9 cellular contexts compared by ENCODE assay signal in the genomic region with DNA sequence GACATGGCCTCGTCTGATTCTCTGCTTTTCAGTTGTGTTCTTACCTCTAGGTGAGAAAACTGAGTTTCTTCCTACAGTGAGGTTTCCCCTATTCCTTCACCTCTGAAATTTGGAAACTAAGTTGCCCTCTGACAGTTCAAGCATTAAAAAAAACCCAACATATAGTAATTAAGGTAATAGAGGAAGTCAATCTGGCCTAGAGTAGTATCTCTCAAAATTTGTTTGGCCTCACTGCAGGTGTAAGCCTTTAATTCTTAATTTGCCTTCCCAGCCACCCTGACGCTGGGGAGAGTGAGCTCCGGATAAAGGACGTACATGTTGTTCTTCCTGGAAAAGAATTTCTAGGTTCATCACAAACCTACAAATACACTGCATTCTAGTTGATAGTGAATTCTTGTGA. TPM values are rescaled to one million over a fixed set of nuclear protein-coding genes. Genes with fewer than 3 reads are reported as not detected.
DNase-seq lines count a peak whose midpoint lies in the region; ATAC-seq, FAIRE-seq and TF ChIP-seq lines count a peak whose summit lies in the region.
"Had no signal": no experiment of that assay in that cellular context is flagged by ENCODE, and none has a peak within 500 bp of the region (broad histone marks: within the 10 kb centered on the region; RNA-seq: fewer than 3 reads in every experiment).

No MANE protein-coding gene starts in this region.

- in situ Hi-C loops in K562 (cut with MboI): no loop called here

- H3K27ac ChIP-seq in K562 (ENCODE audit: extremely low read depth, low read depth, low read length) (peak overlapping the region; percentile 91), psoas muscle (no peak overlapping the region)

- H3K4me2 ChIP-seq in Loucy (ENCODE audit: low read depth, low read length, poor library complexity, severe bottlenecking): peak overlapping the region; percentile 77
- peak overlapping the region; percentile 93 for H3K4me2 ChIP-seq in K562 (ENCODE audit: insufficient read depth, low read length)

- 10% methylated on average over 4 of the region's 4 CpGs for WGBS in K562 (ENCODE audit: insufficient coverage, low coverage, missing lambda C conversion rate)
- 83 to 95% (median 85%) methylated on average over 4 of the region's 4 CpGs for WGBS in psoas muscle, 3 donors

- TF ChIP-seq RAD21 in K562 (CRISPR knock-in tag; conservative IDR thresholded peaks at IDR 0.05 in 1 of 2, IDR thresholded peaks at IDR 0.05 in 1 of 2): no peak

- FAIRE-seq in K562 (lab: Jason Lieb, UNC): peak; percentile 11

- H3K4me1 Mint-ChIP-seq in neural crest cell: peaks cover 27% of the 10 kb centered on the region

- DNase-seq in K562 (ENCODE audit: extremely low read depth in 1 of 4, low spot score in 3 of 4) (no peak), neural crest cell (ENCODE audit: low read depth, low spot score) (no peak), psoas muscle (no peak)
- DNase-seq in activated effector memory CD4-positive, alpha-beta T cell treated with anti-CD3 and anti-CD28 coated beads, Interleukin-2, amount 50 U/mL, for 16 hours: no peak
- DNase-seq: NCI-H1436 had no signal

- H3K9me3 ChIP-seq in Loucy (ENCODE audit: insufficient read depth, low read depth, low read length): no peaks in the 10 kb centered on the region
- H3K9me3 ChIP-seq in K562 (replicated peaks; ENCODE audit: control insufficient read depth, insufficient read depth, low read depth, low read length): no peaks in the 10 kb centered on the region
- no peaks in the 10 kb centered on the region for H3K9me3 ChIP-seq in psoas muscle

- CTCF ChIA-PET in K562 (lab: Yijun Ruan, JAX; ENCODE audit: low intra/inter-chr PET ratio): no interaction called here

- POLR2A ChIA-PET in K562 (lab: Yijun Ruan, JAX): interaction anchor here (0.9 to 2.9 kb wide), 5 partner anchors 12 to 27 kb away, joined by 3 to 12 read pairs (median 3); no protein-coding TSS in a partner anchor

- H3K27ac Mint-ChIP-seq in neural crest cell (ENCODE audit: unreplicated experiment): no peak overlapping the region

- no peak for TF ChIP-seq EP300 in K562 (IDR thresholded peaks at IDR 0.05; ENCODE audit: low read length)

- H3F3A ChIP-seq in Loucy (ENCODE audit: low read depth): no peaks in the 10 kb centered on the region

- no peaks in the 10 kb centered on the region for H3K27me3 Mint-ChIP-seq in neural crest cell (ENCODE audit: low read depth)

- TF ChIP-seq POLR2A in K562 (conservative IDR thresholded peaks at IDR 0.05): no peak

- H3K4me3 ChIP-seq in GM08714 (ENCODE audit: low read length): peak overlapping the region; percentile 88
- peak overlapping the region; percentile 81 for H3K4me3 ChIP-seq in Loucy (ENCODE audit: low read length, poor library complexity, severe bottlenecking)
- H3K4me3 ChIP-seq in K562: peak overlapping the region; percentile 65; the same call in 1 of the 2 replicates
- no peak overlapping the region for H3K4me3 ChIP-seq in psoas muscle

- no TSS peak for BruUV-seq in K562 (replicated peaks; lab: Mats Ljungman, UMichigan)

- H3K79me2 ChIP-seq in Loucy (ENCODE audit: insufficient read depth, low read length): peaks cover 34% of the 10 kb centered on the region
- peaks cover 41% of the 10 kb centered on the region for H3K79me2 ChIP-seq in K562 (ENCODE audit: control insufficient read depth, insufficient read depth, low read length)

- ATAC-seq in K562: no peak
- no peak for ATAC-seq in HG03139 (IDR thresholded peaks at IDR 0.05; ENCODE audit: unreplicated experiment)
- no peak for ATAC-seq in psoas muscle

- H4K20me1 ChIP-seq in Loucy (ENCODE audit: insufficient read depth, low read length, poor library complexity, severe bottlenecking): no peaks in the 10 kb centered on the region
- H4K20me1 ChIP-seq in K562 (replicated peaks; ENCODE audit: control insufficient read depth, insufficient read depth, low read length): no peaks in the 10 kb centered on the region

- H3K9ac ChIP-seq in Loucy (ENCODE audit: low read depth, low read length, poor library complexity, severe bottlenecking) (peak overlapping the region; percentile 96), K562 (ENCODE audit: insufficient read depth in 1 of 2, low read depth in 2 of 2, low read length in 2 of 2) (peak overlapping the region; percentile 94 to 100; a peak in 2 of 4 replicates)

- intact Hi-C loops in K562 (cut with micrococcal nuclease) (no loop called here), psoas muscle (cut with DNase I) (loop anchor here in 1 of 2 donors (5.0 kb wide), 1 partner anchor 59 kb away; the partner anchor contains the start of gene DNAJC5G)

- H3K4me3 Mint-ChIP-seq in neural crest cell: peak overlapping the region; percentile 95

- no peak for TF ChIP-seq CTCF in Loucy (conservative IDR thresholded peaks at IDR 0.05; ENCODE audit: low read length)
- no peak for TF ChIP-seq CTCF in K562 (IDR thresholded peaks at IDR 0.05 in 2 of 3, conservative IDR thresholded peaks at IDR 0.05 in 1 of 3; ENCODE audit: insufficient read depth in 2 of 3, low read depth in 1 of 3, low read length in 3 of 3)
- TF ChIP-seq CTCF in neural crest cell (conservative IDR thresholded peaks at IDR 0.05): no peak
- TF ChIP-seq CTCF in psoas muscle (IDR thresholded peaks at IDR 0.05): no peak

- H2AFZ ChIP-seq in Loucy (ENCODE audit: low read length) (no peak overlapping the region), K562 (ENCODE audit: low read depth, low read length) (no peak overlapping the region)

- H3K36me3 ChIP-seq in Loucy (ENCODE audit: insufficient read depth, low read length) (peaks cover 18% of the 10 kb centered on the region; the same call in 1 of the 2 replicates), K562 (ENCODE audit: control insufficient read depth, insufficient read depth, low read length) (peaks cover 75% of the 10 kb centered on the region), psoas muscle (ENCODE audit: insufficient read depth in 1 of 2, low read depth in 1 of 2) (peaks cover 9 to 91% of the 10 kb centered on the region in 2 donors)

- no peaks in the 10 kb centered on the region for H3K9me3 Mint-ChIP-seq in neural crest cell

- H3K27me3 ChIP-seq in Loucy (ENCODE audit: insufficient read depth, low read length, poor library complexity, severe bottlenecking): no peaks in the 10 kb centered on the region
- H3K27me3 ChIP-seq in K562 (ENCODE audit: control insufficient read depth in 2 of 2, insufficient read depth in 2 of 2, low read length in 2 of 2): no peaks in the 10 kb centered on the region
- no peaks in the 10 kb centered on the region for H3K27me3 ChIP-seq in psoas muscle (ENCODE audit: insufficient read depth in 3 of 3, low read length in 2 of 3)

- H3K9me1 ChIP-seq in K562 (ENCODE audit: control insufficient read depth, insufficient read depth, low read length): no peaks in the 10 kb centered on the region

- H3K4me1 ChIP-seq in Loucy (ENCODE audit: insufficient read depth, low read length, poor library complexity, severe bottlenecking) (peaks cover 31% of the 10 kb centered on the region), K562 (replicated peaks in 1 of 2; ENCODE audit: control insufficient read depth in 2 of 2, insufficient read depth in 2 of 2, low read length in 2 of 2) (peaks cover 19% of the 10 kb centered on the region in 2 experiments; a peak in 4 of 5 replicates), psoas muscle (peaks cover 14% of the 10 kb centered on the region)

- H3K36me3 Mint-ChIP-seq in neural crest cell (ENCODE audit: low read depth): peaks cover 31% of the 10 kb centered on the region

- no peaks in the 10 kb centered on the region for H3K9me2 ChIP-seq in Loucy (replicated peaks; ENCODE audit: low read depth, low read length)

RNA-seq across cellular contexts. Expression of gene CAD, which starts 1.4 kb away (rescaled TPM):
- total RNA-seq in K562 (2011; cell fraction: chromatin; rRNA removed; ENCODE audit: low replicate concordance): 320 and 666 TPM in 2 replicates
- total RNA-seq in K562 (2011; cell fraction: nucleolus; rRNA removed): 376 and 382 TPM in 2 replicates
- 239 and 276 TPM in 2 replicates for total RNA-seq in K562 (2011; cell fraction: nucleoplasm; rRNA removed)
- total RNA-seq in K562 (2014; rRNA removed) (57.7 and 94.5 TPM in 2 replicates), K562 (2014; rRNA removed; fragmentation: Illumina TruSeq; extraction: Trizol) (19.6 and 26.7 TPM in 2 replicates), K562 (2015; rRNA removed; fragmentation: Illumina TruSeq; extraction: Trizol) (33.7 and 35.7 TPM in 2 replicates), K562 (2021) (123 and 126 TPM in 2 replicates), neural crest cell (117 and 127 TPM in 2 replicates), psoas muscle (1 to 10 TPM; 7.8 to 8.6 (median 8.2) TPM)
- polyA plus RNA-seq in K562 (2011; rRNA removed) (27.9 and 69.2 TPM in 2 replicates), K562 (2014; fragmentation: Illumina TruSeq; extraction: Trizol) (76.4 and 95.0 TPM in 2 replicates), K562 (2014; fragmentation: Nextera tagmentation; extraction: Ambion mirVana) (1 to 10 TPM; 7.5 to 8.8 TPM), K562 (2014; rRNA removed) (54.5 and 60.7 TPM in 2 replicates), psoas muscle (10 to 100 TPM in 1 of 3 donors, 1 to 10 TPM in 2; 5.9 to 13.6 (median 7.3) TPM)
- polyA plus RNA-seq in K562 (2011; cell fraction: cytosol; rRNA removed): 33.6 and 47.2 TPM in 2 replicates
- polyA plus RNA-seq in K562 (2011; cell fraction: nucleus; rRNA removed): 384 and 540 TPM in 2 replicates
- 89.0 and 90.7 TPM in 2 replicates for polyA plus RNA-seq in K562 (2012)
- 102 and 111 TPM in 2 replicates for polyA minus RNA-seq in K562 (2011; rRNA and poly(A)+ RNA removed)
- 169 and 192 TPM in 2 replicates for polyA minus RNA-seq in K562 (2011; cell fraction: cytosol; rRNA and poly(A)+ RNA removed)
- 166 and 194 TPM in 2 replicates for polyA minus RNA-seq in K562 (2011; cell fraction: nucleus; rRNA and poly(A)+ RNA removed)

RNA-seq across cellular contexts. Expression of gene SLC5A6, which starts 6.5 kb away (rescaled TPM):
- total RNA-seq in K562 (2011; cell fraction: chromatin; rRNA removed; ENCODE audit: low replicate concordance): 233 and 585 TPM in 2 replicates
- total RNA-seq in K562 (2011; cell fraction: nucleolus; rRNA removed): 444 and 496 TPM in 2 replicates
- 326 and 344 TPM in 2 replicates for total RNA-seq in K562 (2011; cell fraction: nucleoplasm; rRNA removed)
- total RNA-seq in K562 (2014; rRNA removed) (90.6 and 121 TPM in 2 replicates), K562 (2014; rRNA removed; fragmentation: Illumina TruSeq; extraction: Trizol) (64.6 and 82.7 TPM in 2 replicates), K562 (2015; rRNA removed; fragmentation: Illumina TruSeq; extraction: Trizol) (107 and 112 TPM in 2 replicates), K562 (2021) (137 and 143 TPM in 2 replicates), neural crest cell (129 and 140 TPM in 2 replicates), psoas muscle (10 to 100 TPM; 16.8 to 64.2 (median 21.1) TPM)
- polyA plus RNA-seq in K562 (2011; rRNA removed) (125 and 140 TPM in 2 replicates), K562 (2014; fragmentation: Illumina TruSeq; extraction: Trizol) (117 and 121 TPM in 2 replicates), K562 (2014; fragmentation: Nextera tagmentation; extraction: Ambion mirVana) (10 to 100 TPM; 32.6 to 92.7 TPM), K562 (2014; rRNA removed) (120 and 126 TPM in 2 replicates), psoas muscle (10 to 100 TPM; 21.1 to 47.0 (median 24.9) TPM)
- polyA plus RNA-seq in K562 (2011; cell fraction: cytosol; rRNA removed): 160 and 253 TPM in 2 replicates
- polyA plus RNA-seq in K562 (2011; cell fraction: nucleus; rRNA removed): 751 and 850 TPM in 2 replicates
- polyA plus RNA-seq in K562 (2012): 50.9 and 118 TPM in 2 replicates
- polyA minus RNA-seq in K562 (2011; rRNA and poly(A)+ RNA removed): 76.1 and 143 TPM in 2 replicates
- polyA minus RNA-seq in K562 (2011; cell fraction: cytosol; rRNA and poly(A)+ RNA removed): 64.2 and 86.8 TPM in 2 replicates
- 99.5 and 119 TPM in 2 replicates for polyA minus RNA-seq in K562 (2011; cell fraction: nucleus; rRNA and poly(A)+ RNA removed)

RNA-seq across cellular contexts. Expression of gene ATRAID, which starts 6.8 kb away (rescaled TPM):
- 129 and 182 TPM in 2 replicates for total RNA-seq in K562 (2011; cell fraction: chromatin; rRNA removed; ENCODE audit: low replicate concordance)
- 183 and 193 TPM in 2 replicates for total RNA-seq in K562 (2011; cell fraction: nucleolus; rRNA removed)
- total RNA-seq in K562 (2011; cell fraction: nucleoplasm; rRNA removed): 158 and 167 TPM in 2 replicates
- total RNA-seq in K562 (2014; rRNA removed) (70.2 and 93.5 TPM in 2 replicates), K562 (2014; rRNA removed; fragmentation: Illumina TruSeq; extraction: Trizol) (82.3 and 88.2 TPM in 2 replicates), K562 (2015; rRNA removed; fragmentation: Illumina TruSeq; extraction: Trizol) (99.1 and 108 TPM in 2 replicates), K562 (2021) (75.4 and 78.7 TPM in 2 replicates), neural crest cell (86.3 and 86.6 TPM in 2 replicates), psoas muscle (100 to 1,000 TPM in 2 of 4 donors, 10 to 100 TPM in 2; 87.1 to 113 (median 98.2) TPM)
- polyA plus RNA-seq in K562 (2011; rRNA removed) (168 and 174 TPM in 2 replicates), K562 (2014; fragmentation: Illumina TruSeq; extraction: Trizol) (104 and 134 TPM in 2 replicates), K562 (2014; fragmentation: Nextera tagmentation; extraction: Ambion mirVana) (100 to 1,000 TPM; 122 to 187 TPM), K562 (2014; rRNA removed) (106 and 108 TPM in 2 replicates), psoas muscle (100 to 1,000 TPM in 2 of 3 donors, 10 to 100 TPM in 1; 89.3 to 188 (median 136) TPM)
- 181 and 226 TPM in 2 replicates for polyA plus RNA-seq in K562 (2011; cell fraction: cytosol; rRNA removed)
- 120 and 151 TPM in 2 replicates for polyA plus RNA-seq in K562 (2011; cell fraction: nucleus; rRNA removed)
- polyA plus RNA-seq in K562 (2012): 99.5 and 103 TPM in 2 replicates
- 69.8 and 70.3 TPM in 2 replicates for polyA minus RNA-seq in K562 (2011; rRNA and poly(A)+ RNA removed)
- 40.8 and 46.9 TPM in 2 replicates for polyA minus RNA-seq in K562 (2011; cell fraction: cytosol; rRNA and poly(A)+ RNA removed)
- polyA minus RNA-seq in K562 (2011; cell fraction: nucleus; rRNA and poly(A)+ RNA removed): 44.2 and 66.4 TPM in 2 replicates

RNA-seq across cellular contexts. Expression of gene SLC30A3, which starts 44.2 kb away (rescaled TPM):
- 4.4 and 10.5 TPM in 2 replicates for total RNA-seq in K562 (2011; cell fraction: chromatin; rRNA removed; ENCODE audit: low replicate concordance)
- total RNA-seq in K562 (2011; cell fraction: nucleolus; rRNA removed): 4.5 and 6.7 TPM in 2 replicates
- total RNA-seq in K562 (2011; cell fraction: nucleoplasm; rRNA removed): 6.2 and 8.4 TPM in 2 replicates
- total RNA-seq in K562 (2014; rRNA removed) (0.68 and 2.4 TPM in 2 replicates), K562 (2014; rRNA removed; fragmentation: Illumina TruSeq; extraction: Trizol) (0.10 and 0.36 TPM in 2 replicates), K562 (2015; rRNA removed; fragmentation: Illumina TruSeq; extraction: Trizol) (0.41 and 0.58 TPM in 2 replicates), K562 (2021) (2.0 and 2.2 TPM in 2 replicates), neural crest cell (0.48 and 0.93 TPM in 2 replicates), psoas muscle (under 1 TPM in 3 of 4 donors, not detected in 1; 0.10 to 0.92 (median 0.34) TPM)
- polyA plus RNA-seq in K562 (2011; rRNA removed) (1.2 and 3.1 TPM in 2 replicates), K562 (2014; fragmentation: Illumina TruSeq; extraction: Trizol) (1.1 and 2.2 TPM in 2 replicates), K562 (2014; fragmentation: Nextera tagmentation; extraction: Ambion mirVana) (under 1 TPM in 1 of 2 experiments, not detected in 1; 0.03 TPM), K562 (2014; rRNA removed) (2.3 and 2.7 TPM in 2 replicates), psoas muscle (under 1 TPM; 0.03 to 0.16 (median 0.09) TPM)
- 5.3 and 8.9 TPM in 2 replicates for polyA plus RNA-seq in K562 (2011; cell fraction: cytosol; rRNA removed)
- 12.9 and 17.5 TPM in 2 replicates for polyA plus RNA-seq in K562 (2011; cell fraction: nucleus; rRNA removed)
- 1.6 and 2.0 TPM in 2 replicates for polyA plus RNA-seq in K562 (2012)
- 1.2 and 1.4 TPM in 2 replicates for polyA minus RNA-seq in K562 (2011; rRNA and poly(A)+ RNA removed)
- polyA minus RNA-seq in K562 (2011; cell fraction: cytosol; rRNA and poly(A)+ RNA removed): 2.7 and 3.5 TPM in 2 replicates
- 1.9 and 2.3 TPM in 2 replicates for polyA minus RNA-seq in K562 (2011; cell fraction: nucleus; rRNA and poly(A)+ RNA removed)
- total RNA-seq: pulmonary artery endothelial cell had no signal

RNA-seq across cellular contexts. Expression of gene DNAJC5G, which starts 56.6 kb away (rescaled TPM):
- total RNA-seq in K562 (2011; cell fraction: chromatin; rRNA removed; ENCODE audit: low replicate concordance): 0.35 TPM in 1 of 2 replicates, not detected in the other
- not detected in 2 replicates for total RNA-seq in K562 (2011; cell fraction: nucleolus; rRNA removed)
- total RNA-seq in K562 (2011; cell fraction: nucleoplasm; rRNA removed): not detected in 2 replicates
- not detected in 2 replicates for total RNA-seq in K562 (2014; rRNA removed)
- not detected in 2 replicates for total RNA-seq in K562 (2014; rRNA removed; fragmentation: Illumina TruSeq; extraction: Trizol)
- total RNA-seq in K562 (2015; rRNA removed; fragmentation: Illumina TruSeq; extraction: Trizol): not detected in 2 replicates
- not detected in 2 replicates for total RNA-seq in K562 (2021)
- polyA plus RNA-seq in K562 (2011; rRNA removed): not detected in 2 replicates
- not detected in 2 replicates for polyA plus RNA-seq in K562 (2011; cell fraction: cytosol; rRNA removed)
- polyA plus RNA-seq in K562 (2011; cell fraction: nucleus; rRNA removed): 0.15 and 0.37 TPM in 2 replicates
- polyA plus RNA-seq in K562 (2012): 0.08 TPM in 1 of 2 replicates, not detected in the other
- not detected in 2 replicates for polyA plus RNA-seq in K562 (2014; fragmentation: Illumina TruSeq; extraction: Trizol)
- polyA plus RNA-seq in K562 (2014; fragmentation: Nextera tagmentation; extraction: Ambion mirVana): not detected
- 0.43 TPM in 1 of 2 replicates, not detected in the other for polyA plus RNA-seq in K562 (2014; rRNA removed)
- not detected in 2 replicates for polyA minus RNA-seq in K562 (2011; rRNA and poly(A)+ RNA removed)
- polyA minus RNA-seq in K562 (2011; cell fraction: cytosol; rRNA and poly(A)+ RNA removed): not detected in 2 replicates
- not detected in 2 replicates for polyA minus RNA-seq in K562 (2011; cell fraction: nucleus; rRNA and poly(A)+ RNA removed)
- total RNA-seq in neural crest cell: not detected in 2 replicates
- total RNA-seq in psoas muscle: not detected
- not detected for polyA plus RNA-seq in psoas muscle
- total RNA-seq: pulmonary artery endothelial cell had no signal
